ENCODE assay signal across 8 cellular contexts in genomic region chr13:24683833-24684599, GRCh38. TPM values are rescaled to one million over a fixed set of nuclear protein-coding genes. Genes with fewer than 3 reads are reported as not detected.
DNase-seq lines count a peak whose midpoint lies in the region; ATAC-seq and TF ChIP-seq lines count a peak whose summit lies in the region.

No MANE protein-coding gene starts in this region.

- peaks cover 36% of the 10 kb centered on the region for H3K4me1 Mint-ChIP-seq in activated T-cell treated with anti-CD3 and anti-CD28 coated beads, Interleukin-2, amount 50 U/mL, for 24 hours (ENCODE audit: low read depth)
- peaks cover 38% of the 10 kb centered on the region for H3K4me1 Mint-ChIP-seq in neural crest cell

- peaks cover 7% of the 10 kb centered on the region for H3K4me1 ChIP-seq in NT2/D1 (ENCODE audit: insufficient read depth, insufficient read length)
- peaks cover 0 to 48% (median 15%) of the 10 kb centered on the region in 4 donors for H3K4me1 ChIP-seq in tibial nerve

- H3K4me3 Mint-ChIP-seq in activated T-cell treated with anti-CD3 and anti-CD28 coated beads, Interleukin-2, amount 50 U/mL, for 24 hours, result peak overlapping the region; percentile 12
- H3K4me3 Mint-ChIP-seq in neural crest cell, result peak overlapping the region; percentile 71

- peak; percentile 8 for DNase-seq in NCI-H1092 (lab: John Stamatoyannopoulos, UW)
- DNase-seq in NCI-H1092 treated with DMSO at 0.1 percent for 48 hours (lab: John Stamatoyannopoulos, UW), result no peak
- DNase-seq in NT2/D1 (ENCODE audit: low read depth, low spot score), result peak; percentile 65
- peak; percentile 71 for DNase-seq in activated T-cell treated with anti-CD3 and anti-CD28 coated beads, Interleukin-2, amount 50 U/mL, for 24 hours
- peak; percentile 13 for DNase-seq in fibroblast of gingiva (ENCODE audit: low read depth)
- peak; percentile 68 for DNase-seq in neural crest cell (ENCODE audit: low read depth, low spot score)
- peak; percentile 41 to 59 for DNase-seq in tibial nerve (ENCODE audit: low spot score in 2 of 2)

- no peaks in the 10 kb centered on the region for H3K36me3 ChIP-seq in NT2/D1 (ENCODE audit: insufficient read depth, insufficient read length, low read length)
- no peaks in the 10 kb centered on the region for H3K36me3 ChIP-seq in tibial nerve

- ATAC-seq in HG02885 (IDR thresholded peaks at IDR 0.05; ENCODE audit: poor library complexity, unreplicated experiment), result peak; percentile 52

- H3K27ac ChIP-seq in tibial nerve, result peak overlapping the region in 1 of 4 donors; percentile 46

- peak overlapping the region; percentile 70 for H3K27ac Mint-ChIP-seq in activated T-cell treated with anti-CD3 and anti-CD28 coated beads, Interleukin-2, amount 50 U/mL, for 24 hours
- peak overlapping the region; percentile 48 for H3K27ac Mint-ChIP-seq in neural crest cell (ENCODE audit: unreplicated experiment)

- no peak for TF ChIP-seq POLR2A in tibial nerve (IDR thresholded peaks at IDR 0.05)

- no peaks in the 10 kb centered on the region for H3K9me3 ChIP-seq in NT2/D1 (ENCODE audit: insufficient read depth, low read length)
- H3K9me3 ChIP-seq in tibial nerve, result no peaks in the 10 kb centered on the region

- no peaks in the 10 kb centered on the region for H3K9me3 Mint-ChIP-seq in activated T-cell treated with anti-CD3 and anti-CD28 coated beads, Interleukin-2, amount 50 U/mL, for 24 hours
- no peaks in the 10 kb centered on the region for H3K9me3 Mint-ChIP-seq in neural crest cell

- H3K4me3 ChIP-seq in NT2/D1 (ENCODE audit: insufficient read length, low read depth) (no peak overlapping the region), tibial nerve (no peak overlapping the region)

- H3K9ac ChIP-seq in NT2/D1 (ENCODE audit: insufficient read length, low read depth), result no peak overlapping the region

- no peaks in the 10 kb centered on the region for H3K36me3 Mint-ChIP-seq in activated T-cell treated with anti-CD3 and anti-CD28 coated beads, Interleukin-2, amount 50 U/mL, for 24 hours (ENCODE audit: low read depth)
- no peaks in the 10 kb centered on the region for H3K36me3 Mint-ChIP-seq in neural crest cell (ENCODE audit: low read depth)

- TF ChIP-seq CTCF in neural crest cell (conservative IDR thresholded peaks at IDR 0.05), result peak; percentile 86
- TF ChIP-seq CTCF in tibial nerve (IDR thresholded peaks at IDR 0.05), result peak; percentile 34 to 82 (median 63)

- peaks cover 57% of the 10 kb centered on the region for H3K27me3 Mint-ChIP-seq in activated T-cell treated with anti-CD3 and anti-CD28 coated beads, Interleukin-2, amount 50 U/mL, for 24 hours
- peaks cover 22% of the 10 kb centered on the region for H3K27me3 Mint-ChIP-seq in neural crest cell (ENCODE audit: low read depth)

- TF ChIP-seq EP300 in tibial nerve (IDR thresholded peaks at IDR 0.05), result no peak

- peaks cover 31% of the 10 kb centered on the region for H3K27me3 ChIP-seq in NT2/D1 (ENCODE audit: insufficient read depth, insufficient read length)
- peaks cover 0 to 26% of the 10 kb centered on the region in 2 donors for H3K27me3 ChIP-seq in tibial nerve

- 7 to 10% methylated on average over 4 of the region's 4 CpGs for WGBS in tibial nerve, 2 donors

RNA-seq across cellular contexts. Expression of gene ATP12A, which starts 3.8 kb away (rescaled TPM):
- total RNA-seq in neural crest cell (0.12 and 0.23 TPM in 2 replicates), tibial nerve (not detected)
